Comparison of ENCODE assay signal across 22 cellular contexts in genomic region chr17:79429864-79430494, GRCh38.
DNase-seq lines count a peak whose midpoint lies in the region; TF ChIP-seq lines count a peak whose summit lies in the region.
"Had no signal": no experiment of that assay in that cellular context is flagged by ENCODE, and none has a peak within 500 bp of the region (broad histone marks: within the 10 kb centered on the region; RNA-seq: fewer than 3 reads in every experiment).

No MANE protein-coding gene starts in this region.

- H3K27me3 ChIP-seq in BLaER1 (no peaks in the 10 kb centered on the region), endodermal cell (ENCODE audit: control insufficient read depth, insufficient read depth, low read length, poor library complexity, severe bottlenecking) (no peaks in the 10 kb centered on the region)

- H3K9ac ChIP-seq in BLaER1 (no peak overlapping the region), endodermal cell (ENCODE audit: extremely low read depth, low read length, poor library complexity, severe bottlenecking) (no peak overlapping the region)

- POLR2A ChIA-PET in HEK293 (lab: Yijun Ruan, JAX) = no interaction called here

- H3K9me3 Mint-ChIP-seq in endodermal cell = peaks cover 4% of the 10 kb centered on the region
- H3K9me3 Mint-ChIP-seq: CD8-positive, alpha-beta memory T cell had no signal

- no peak overlapping the region for H3K4me3 ChIP-seq in BLaER1
- no peak overlapping the region for H3K4me3 ChIP-seq in HEK293 (ENCODE audit: low read depth, low read length)
- no peak overlapping the region for H3K4me3 ChIP-seq in endodermal cell (ENCODE audit: low read length)

- peak overlapping the region; percentile 92 for H3K4me2 ChIP-seq in BLaER1

- DNase-seq in endodermal cell (no peak), RKO (ENCODE audit: low spot score) (no peak), NCI-H345 treated with DMSO at 0.1 percent for 48 hours (lab: John Stamatoyannopoulos, UW; ENCODE audit: unreplicated experiment) (no peak), AG08395 (ENCODE audit: low spot score) (no peak), NCI-H2171 (lab: John Stamatoyannopoulos, UW) (no peak)
- DNase-seq: 8988T; BE2C; C1 segment of cervical spinal cord; CD4-positive, alpha-beta memory T cell; CD4-positive, CD25-positive, alpha-beta regulatory T cell; CD8-positive, alpha-beta memory T cell; COR-L47; DMS 273 treated with DMSO at 0.1 percent for 48 hours; DMS153; DMS53; DMS79; DND-41; EL; GDM1 had no signal

- no peak overlapping the region for H3K27ac ChIP-seq in BLaER1
- no peak overlapping the region for H3K27ac ChIP-seq in HEK293 (ENCODE audit: extremely low read depth, low read depth, low read length)
- no peak overlapping the region for H3K27ac ChIP-seq in endodermal cell (ENCODE audit: low read depth, low read length)

- no peaks in the 10 kb centered on the region for H3K27me3 Mint-ChIP-seq in endodermal cell (ENCODE audit: insufficient read depth)

- H3K27ac Mint-ChIP-seq in endodermal cell = peak overlapping the region; percentile 30
- H3K27ac Mint-ChIP-seq: CD4-positive, alpha-beta memory T cell; CD4-positive, CD25-positive, alpha-beta regulatory T cell had no signal

- CTCF ChIA-PET in HEK293 (lab: Yijun Ruan, JAX) = no interaction called here

- H3K4me3 Mint-ChIP-seq in endodermal cell = no peak overlapping the region
- H3K4me3 Mint-ChIP-seq: CD14-positive monocyte; CD4-positive, alpha-beta memory T cell; CD4-positive, CD25-positive, alpha-beta regulatory T cell; CD8-positive, alpha-beta memory T cell had no signal

- peaks cover 4% of the 10 kb centered on the region for H3K4me1 Mint-ChIP-seq in endodermal cell
- H3K4me1 Mint-ChIP-seq: CD14-positive monocyte; CD4-positive, alpha-beta memory T cell; CD4-positive, CD25-positive, alpha-beta regulatory T cell; CD8-positive, alpha-beta memory T cell had no signal

- H3K36me3 ChIP-seq in BLaER1 (no peaks in the 10 kb centered on the region), HEK293 (ENCODE audit: control insufficient read depth in 2 of 2, insufficient read depth in 1 of 2, low read length in 2 of 2) (no peaks in the 10 kb centered on the region), endodermal cell (ENCODE audit: control insufficient read depth, insufficient read depth, low read length) (no peaks in the 10 kb centered on the region)
- H3K36me3 ChIP-seq: BE2C had no signal

- H4K20me1 ChIP-seq in BLaER1 = no peaks in the 10 kb centered on the region

- WGBS in endodermal cell (ENCODE audit: insufficient coverage in 1 of 2, insufficient read length in 1 of 2), 2 experiments = 70 to 77% methylated on average over 7 to 11 of the region's 12 CpGs

- H3K36me3 Mint-ChIP-seq in endodermal cell (ENCODE audit: low read depth) = no peaks in the 10 kb centered on the region
- H3K36me3 Mint-ChIP-seq: CD14-positive monocyte; CD4-positive, alpha-beta memory T cell; CD4-positive, CD25-positive, alpha-beta regulatory T cell; CD8-positive, alpha-beta memory T cell had no signal

- H3K4me1 ChIP-seq in BLaER1 (peaks cover 85% of the 10 kb centered on the region), HEK293 (ENCODE audit: control insufficient read depth, insufficient read depth, low read length) (no peaks in the 10 kb centered on the region), endodermal cell (ENCODE audit: control insufficient read depth, insufficient read depth, low read length) (no peaks in the 10 kb centered on the region)
- H3K4me1 ChIP-seq: BE2C had no signal

- H3K9me3 ChIP-seq in BLaER1 (peaks cover 4% of the 10 kb centered on the region; the same call in 1 of the 2 replicates), HEK293 (ENCODE audit: control insufficient read depth, insufficient read depth, low read depth, low read length) (no peaks in the 10 kb centered on the region), endodermal cell (ENCODE audit: control insufficient read depth, low read length) (no peaks in the 10 kb centered on the region)
- H3K9me3 ChIP-seq: BE2C had no signal

- TF ChIP-seq CTCF in HEK293 (tag by site-specific recombination; IDR thresholded peaks at IDR 0.05) (no peak), endodermal cell (conservative IDR thresholded peaks at IDR 0.05) (no peak)

TF ChIP-seq in HEK293, 187 proteins besides CTCF, POLR2A, EP300 and RAD21 (continues in another document):
- TF ChIP-seq ZNF624 (tag by site-specific recombination; IDR thresholded peaks at IDR 0.05) = no peak
- peak; percentile 91 for TF ChIP-seq ZNF433 (tag by site-specific recombination; IDR thresholded peaks at IDR 0.05; ENCODE audit: low read depth)
- TF ChIP-seq ZNF555 (tag by site-specific recombination; conservative IDR thresholded peaks at IDR 0.05) = peak; percentile 91
- peak; percentile 79 for TF ChIP-seq ZNF530 (tag by site-specific recombination; IDR thresholded peaks at IDR 0.05; ENCODE audit: low read depth)
- peak; percentile 63 for TF ChIP-seq ZNF629 (tag by site-specific recombination; IDR thresholded peaks at IDR 0.05)
- TF ChIP-seq ZNF211 (tag by site-specific recombination; IDR thresholded peaks at IDR 0.05; ENCODE audit: low read depth) = no peak
- TF ChIP-seq ZBTB11 (tag by site-specific recombination; conservative IDR thresholded peaks at IDR 0.05; ENCODE audit: low read depth) = peak; percentile 79
- TF ChIP-seq ZNF677 (tag by site-specific recombination; IDR thresholded peaks at IDR 0.05) = no peak
- TF ChIP-seq ZFP37 (tag by site-specific recombination; IDR thresholded peaks at IDR 0.05) = peak; percentile 70; the same call in 1 of the 2 replicates
- TF ChIP-seq ZNF473 (tag by site-specific recombination; IDR thresholded peaks at IDR 0.05) = no peak
- TF ChIP-seq ZNF639 (tag by site-specific recombination; IDR thresholded peaks at IDR 0.05) = 0 out of 2 replicates have a peak, but pooled peaks have one; percentile 38
- no peak for TF ChIP-seq ZXDB (tag by site-specific recombination; IDR thresholded peaks at IDR 0.05)
- TF ChIP-seq SP3 (tag by site-specific recombination; IDR thresholded peaks at IDR 0.05) = peak; percentile 45; the same call in 1 of the 2 replicates
- TF ChIP-seq ZNF266 (tag by site-specific recombination; IDR thresholded peaks at IDR 0.05; ENCODE audit: low read depth) = peak; percentile 89
- no peak for TF ChIP-seq FEZF1 (tag by site-specific recombination; IDR thresholded peaks at IDR 0.05)
- TF ChIP-seq ZNF354C (tag by site-specific recombination; IDR thresholded peaks at IDR 0.05; ENCODE audit: borderline replicate concordance, low read depth) = peak; percentile 53; the same call in 1 of the 2 replicates
- peak; percentile 67; the same call in 1 of the 2 replicates for TF ChIP-seq GFI1B (tag by site-specific recombination; IDR thresholded peaks at IDR 0.05)
- TF ChIP-seq ZNF501 (tag by site-specific recombination; IDR thresholded peaks at IDR 0.05) = 0 out of 2 replicates have a peak, but pooled peaks have one; percentile 37
- no peak for TF ChIP-seq ZNF513 (tag by site-specific recombination; IDR thresholded peaks at IDR 0.05)
